ENCODE assay signal across 8 cellular contexts in the genomic region with DNA sequence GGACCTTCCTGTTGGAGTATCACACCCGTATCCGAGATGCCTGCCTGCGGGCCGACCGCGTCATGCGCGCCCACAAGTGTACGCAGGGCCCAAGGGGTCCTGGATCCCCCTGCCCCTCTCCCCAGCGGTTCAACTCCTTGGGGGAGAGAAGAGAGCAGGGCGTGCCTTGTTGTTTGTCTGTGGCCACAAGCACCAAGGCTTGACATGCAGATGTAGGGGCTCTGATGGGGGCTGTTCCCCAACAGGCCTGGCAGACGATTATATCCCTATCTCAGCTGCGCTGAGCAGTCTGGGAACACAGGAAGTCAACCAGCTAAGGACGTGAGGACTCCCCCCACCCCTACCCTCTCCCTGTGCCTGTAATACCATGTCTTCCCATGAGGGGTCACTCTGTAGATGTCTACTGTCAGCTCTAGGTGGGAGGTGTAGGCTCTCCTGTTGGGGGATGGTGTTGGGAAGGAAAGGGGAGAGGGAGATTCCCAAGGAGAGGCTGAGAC. TPM values are rescaled to one million over a fixed set of nuclear protein-coding genes. Genes with fewer than 3 reads are reported as not detected.
DNase-seq lines count a peak whose midpoint lies in the region; ATAC-seq and TF ChIP-seq lines count a peak whose summit lies in the region.

No MANE protein-coding gene starts in this region.

- no peaks in the 10 kb centered on the region for H3K27me3 Mint-ChIP-seq in activated CD4-positive, alpha-beta memory T cell treated with anti-CD3 and anti-CD28 coated beads for 36 hours

- ATAC-seq in GM21619 (IDR thresholded peaks at IDR 0.05; ENCODE audit: unreplicated experiment) (no peak), GM19463 (IDR thresholded peaks at IDR 0.05; ENCODE audit: unreplicated experiment) (no peak), GM18870 (IDR thresholded peaks at IDR 0.05; ENCODE audit: unreplicated experiment) (no peak)

- H3K4me1 Mint-ChIP-seq in activated CD4-positive, alpha-beta memory T cell treated with anti-CD3 and anti-CD28 coated beads for 36 hours (ENCODE audit: low read depth): peaks cover 22% of the 10 kb centered on the region

- H3K9me3 Mint-ChIP-seq in activated CD4-positive, alpha-beta memory T cell treated with anti-CD3 and anti-CD28 coated beads for 36 hours: peaks cover 10% of the 10 kb centered on the region

- no peak overlapping the region for H3K27ac Mint-ChIP-seq in activated CD4-positive, alpha-beta memory T cell treated with anti-CD3 and anti-CD28 coated beads for 36 hours

- peak; percentile 34 for DNase-seq in HCEC 1CT
- DNase-seq in activated CD4-positive, alpha-beta memory T cell treated with anti-CD3 and anti-CD28 coated beads for 36 hours: peak; percentile 24
- DNase-seq in kidney tubule cell (ENCODE audit: low spot score): peak; percentile 54
- DNase-seq in HuH-7.5 (ENCODE audit: low spot score): no peak

- POLR2A ChIA-PET in activated CD4-positive, alpha-beta memory T cell treated with anti-CD3 and anti-CD28 coated beads for 36 hours (lab: Charles Lee): interaction anchor here (0.8 to 2.9 kb wide), 3 partner anchors 18 to 50 kb away, joined by 3 to 15 read pairs (median 3); no protein-coding TSS in a partner anchor

- intact Hi-C loops in activated CD4-positive, alpha-beta memory T cell treated with anti-CD3 and anti-CD28 coated beads for 36 hours (cut with micrococcal nuclease): no loop called here

- H3K4me3 Mint-ChIP-seq in activated CD4-positive, alpha-beta memory T cell treated with anti-CD3 and anti-CD28 coated beads for 36 hours: no peak overlapping the region

- H3K36me3 Mint-ChIP-seq in activated CD4-positive, alpha-beta memory T cell treated with anti-CD3 and anti-CD28 coated beads for 36 hours: peaks cover 46% of the 10 kb centered on the region

- CTCF ChIA-PET in activated CD4-positive, alpha-beta memory T cell treated with anti-CD3 and anti-CD28 coated beads for 36 hours (lab: Charles Lee): interaction anchor here (0.8 to 3.7 kb wide), 11 partner anchors 10 to 194 kb away, joined by 3 to 33 read pairs (median 7); a partner anchor contains a TSS

- TF ChIP-seq CTCF in C4-2B (conservative IDR thresholded peaks at IDR 0.05): peak; percentile 61

- H3K27ac ChIP-seq in C4-2B: no peak overlapping the region

RNA-seq across cellular contexts. Expression of a gene that starts 6.8 kb away (rescaled TPM):
- total RNA-seq in activated CD4-positive, alpha-beta memory T cell treated with anti-CD3 and anti-CD28 coated beads for 36 hours: 1,000 to 10,000 TPM; 1,166 to 1,191 TPM

RNA-seq across cellular contexts. Expression of a gene that starts 9.1 kb away (rescaled TPM):
- 10 to 100 TPM; 69.8 to 71.7 TPM for total RNA-seq in activated CD4-positive, alpha-beta memory T cell treated with anti-CD3 and anti-CD28 coated beads for 36 hours

RNA-seq across cellular contexts. Expression of a gene that starts 17.4 kb away (rescaled TPM):
- total RNA-seq in activated CD4-positive, alpha-beta memory T cell treated with anti-CD3 and anti-CD28 coated beads for 36 hours: 1 to 10 TPM; 2.0 to 2.7 TPM

RNA-seq across cellular contexts. Expression of a gene that starts 21.5 kb away (rescaled TPM):
- 10 to 100 TPM; 11.5 to 12.5 TPM for total RNA-seq in activated CD4-positive, alpha-beta memory T cell treated with anti-CD3 and anti-CD28 coated beads for 36 hours

RNA-seq across cellular contexts. Expression of a gene that starts 28.5 kb away (rescaled TPM):
- 10 to 100 TPM; 11.1 to 13.2 TPM for total RNA-seq in activated CD4-positive, alpha-beta memory T cell treated with anti-CD3 and anti-CD28 coated beads for 36 hours
